In the genomic region with DNA sequence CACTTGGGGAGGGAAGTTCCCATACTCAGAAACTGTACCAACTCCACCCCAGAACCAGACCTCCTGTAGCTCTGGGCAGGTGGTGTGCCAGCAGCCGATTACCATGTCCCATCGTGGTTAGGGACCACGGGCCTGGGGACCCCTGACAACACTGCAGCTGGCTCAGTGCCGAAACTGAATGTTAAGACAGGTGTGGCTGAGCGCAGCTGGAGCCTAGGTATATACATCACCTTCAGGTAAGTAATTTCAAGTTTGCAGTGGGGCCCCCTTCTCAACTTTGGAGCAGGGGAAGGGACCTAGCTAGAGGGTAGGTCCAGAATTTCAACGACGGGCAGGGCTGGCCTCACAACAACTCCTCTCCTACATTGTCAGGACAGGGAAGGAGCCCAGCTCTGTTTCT, we compare ENCODE assay signal across 30 cellular contexts. TPM values are rescaled to one million over a fixed set of nuclear protein-coding genes. Genes with fewer than 3 reads are reported as not detected.
DNase-seq lines count a peak whose midpoint lies in the region; ATAC-seq lines count a peak whose summit lies in the region.
"Had no signal": no experiment of that assay in that cellular context is flagged by ENCODE, and none has a peak within 500 bp of the region (broad histone marks: within the 10 kb centered on the region; RNA-seq: fewer than 3 reads in every experiment).

No MANE protein-coding gene starts in this region.

- H3K27me3 Mint-ChIP-seq in activated T-helper 17 cell treated with anti-CD3 and anti-CD28 coated beads, Interleukin-2, amount 50 U/mL, for 72 hours, result no peaks in the 10 kb centered on the region
- no peaks in the 10 kb centered on the region for H3K27me3 Mint-ChIP-seq in naive thymus-derived CD8-positive, alpha-beta T cell
- H3K27me3 Mint-ChIP-seq: activated CD4-positive, alpha-beta T cell treated with anti-CD3 and anti-CD28 coated beads, Interleukin-2, amount 10 ng/mL, durations not matched to agents 7 days and 5 days; activated naive CD4-positive, alpha-beta T cell treated with anti-CD3 and anti-CD28 coated beads, Interleukin-2, amount 50 U/mL, for 24 hours; CD8-positive, alpha-beta memory T cell; natural killer cell treated with Interleukin-12 subunit alpha and Interleukin-12 subunit beta and Interleukin-15 and Interleukin-18, amount 100 ng/mL, for 72 hours had no signal

- H3K79me2 ChIP-seq in ACC112 (ENCODE audit: control insufficient read depth, insufficient read depth, low read length, unreplicated experiment), result no peaks in the 10 kb centered on the region
- H3K79me2 ChIP-seq: parathyroid adenoma had no signal

- H3K36me3 Mint-ChIP-seq in activated T-helper 17 cell treated with anti-CD3 and anti-CD28 coated beads, Interleukin-2, amount 50 U/mL, for 72 hours (ENCODE audit: low read depth), result peaks cover 51% of the 10 kb centered on the region
- peaks cover 0 to 43% (median 13%) of the 10 kb centered on the region in 3 donors for H3K36me3 Mint-ChIP-seq in naive thymus-derived CD8-positive, alpha-beta T cell

- no peaks in the 10 kb centered on the region; the same call in none of the 2 replicates for H3K36me3 ChIP-seq in ACC112 (ENCODE audit: insufficient read depth, low read length)

- H3K4me3 ChIP-seq in ACC112 (ENCODE audit: low read depth, low read length), result no peak overlapping the region
- H3K4me3 ChIP-seq: gastrocnemius medialis, left ventricle myocardium inferior, right lobe of liver, upper lobe of left lung had no signal

- H3K4me1 Mint-ChIP-seq in activated T-helper 17 cell treated with anti-CD3 and anti-CD28 coated beads, Interleukin-2, amount 50 U/mL, for 72 hours, result peaks cover 7% of the 10 kb centered on the region
- peaks cover 0 to 6% (median 5%) of the 10 kb centered on the region in 4 donors for H3K4me1 Mint-ChIP-seq in naive thymus-derived CD8-positive, alpha-beta T cell
- H3K4me1 Mint-ChIP-seq: activated naive CD4-positive, alpha-beta T cell treated with anti-CD3 and anti-CD28 coated beads, Interleukin-2, amount 50 U/mL, for 24 hours; immature natural killer cell; mesothelial cell of epicardium had no signal

- no peaks in the 10 kb centered on the region for H3K27me3 ChIP-seq in ACC112 (ENCODE audit: insufficient read depth, low read length)
- H3K27me3 ChIP-seq: gastrocnemius medialis, right lobe of liver, upper lobe of left lung had no signal

- H3K27ac Mint-ChIP-seq in activated T-helper 17 cell treated with anti-CD3 and anti-CD28 coated beads, Interleukin-2, amount 50 U/mL, for 72 hours, result peak overlapping the region; percentile 33
- H3K27ac Mint-ChIP-seq in naive thymus-derived CD8-positive, alpha-beta T cell, result peak overlapping the region in 3 of 10 donors; percentile 8 to 48 (median 36)
- H3K27ac Mint-ChIP-seq: mesothelial cell of epicardium; natural killer cell treated with Interleukin-12 subunit alpha and Interleukin-12 subunit beta and Interleukin-15 and Interleukin-18, amount 100 ng/mL, for 72 hours; T-helper 2 cell treated with Interferon-gamma antibody and Interleukin-4, amounts not matched to agents 5 μg/mL and 100 μg/mL, for 36 hours had no signal

- intact Hi-C loops in sciatic nerve (cut with DNase I), result no loop called here

- POLR2A ChIA-PET in naive thymus-derived CD8-positive, alpha-beta T cell (lab: Charles Lee), result interaction anchor here (0.6 kb wide), 1 partner anchor 1800 kb away, joined by 7 read pairs; a partner anchor contains a TSS

- H3K4me3 Mint-ChIP-seq in activated T-helper 17 cell treated with anti-CD3 and anti-CD28 coated beads, Interleukin-2, amount 50 U/mL, for 72 hours, result no peak overlapping the region
- H3K4me3 Mint-ChIP-seq in naive thymus-derived CD8-positive, alpha-beta T cell, result no peak overlapping the region
- H3K4me3 Mint-ChIP-seq: activated CD4-positive, alpha-beta T cell treated with anti-CD3 and anti-CD28 coated beads, Interleukin-2, amount 10 ng/mL, durations not matched to agents 7 days and 5 days; activated naive CD4-positive, alpha-beta T cell treated with anti-CD3 and anti-CD28 coated beads, Interleukin-2, amount 50 U/mL, for 24 hours; immature natural killer cell; mesothelial cell of epicardium; natural killer cell treated with Interleukin-12 subunit alpha and Interleukin-12 subunit beta and Interleukin-15 and Interleukin-18, amount 100 ng/mL, for 72 hours; T-helper 2 cell treated with Interferon-gamma antibody and Interleukin-4, amounts not matched to agents 5 μg/mL and 100 μg/mL, for 36 hours had no signal

- no peak overlapping the region for H2AFZ ChIP-seq in ACC112 (ENCODE audit: low read length, unreplicated experiment)
- H2AFZ ChIP-seq: parathyroid adenoma had no signal

- peaks cover 34% of the 10 kb centered on the region for H3K4me1 ChIP-seq in ACC112 (ENCODE audit: control insufficient read depth, insufficient read depth, low read length, unreplicated experiment)
- H3K4me1 ChIP-seq: parathyroid adenoma, right lobe of liver had no signal

- H3K27ac ChIP-seq in ACC112 (ENCODE audit: low read depth, low read length), result peak overlapping the region; percentile 90; the same call in 1 of the 2 replicates
- H3K27ac ChIP-seq: left ventricle myocardium inferior, parathyroid adenoma, right lobe of liver, upper lobe of left lung, VCaP had no signal

- H3K9me3 Mint-ChIP-seq in activated T-helper 17 cell treated with anti-CD3 and anti-CD28 coated beads, Interleukin-2, amount 50 U/mL, for 72 hours, result no peaks in the 10 kb centered on the region
- no peaks in the 10 kb centered on the region for H3K9me3 Mint-ChIP-seq in naive thymus-derived CD8-positive, alpha-beta T cell
- H3K9me3 Mint-ChIP-seq: activated CD4-positive, alpha-beta T cell treated with anti-CD3 and anti-CD28 coated beads, Interleukin-2, amount 10 ng/mL, durations not matched to agents 7 days and 5 days; activated naive CD4-positive, alpha-beta T cell treated with anti-CD3 and anti-CD28 coated beads, Interleukin-2, amount 50 U/mL, for 24 hours; CD8-positive, alpha-beta memory T cell; immature natural killer cell; mesothelial cell of epicardium; natural killer cell treated with Interleukin-12 subunit alpha and Interleukin-12 subunit beta and Interleukin-15 and Interleukin-18, amount 100 ng/mL, for 72 hours; T-helper 2 cell treated with Interferon-gamma antibody and Interleukin-4, amounts not matched to agents 5 μg/mL and 100 μg/mL, for 36 hours had no signal

- ATAC-seq in activated T-helper 17 cell treated with anti-CD3 and anti-CD28 coated beads, Interleukin-2, amount 50 U/mL, for 72 hours (replicated peaks), result no peak
- ATAC-seq in sciatic nerve, result peak; percentile 14
- no peak for ATAC-seq in naive thymus-derived CD8-positive, alpha-beta T cell
- no peak for ATAC-seq in GM18517 (IDR thresholded peaks at IDR 0.05; ENCODE audit: unreplicated experiment)

- DNase-seq in fibroblast of peridontal ligament (ENCODE audit: extremely low read depth), result peak; percentile 5
- DNase-seq in sciatic nerve (ENCODE audit: low spot score), result no peak
- DNase-seq in naive thymus-derived CD8-positive, alpha-beta T cell, result no peak
- no peak for DNase-seq in cerebellar cortex (ENCODE audit: low spot score)
- DNase-seq in D341Med (ENCODE audit: low spot score), result no peak
- DNase-seq: activated CD4-positive, alpha-beta T cell treated with anti-CD3 and anti-CD28 coated beads, Interleukin-2, amount 10 ng/mL, durations not matched to agents 7 days and 5 days; anterior cingulate cortex; caudate nucleus; DMS53; gastrocnemius medialis; hippocampal formation; immature natural killer cell; Karpas-422; left ventricle myocardium inferior; MV-4-11; NCI-H1694 treated with DMSO at 0.1 percent for 48 hours; NCI-H2171 treated with DMSO at 0.1 percent for 48 hours; NCI-H524; right lobe of liver; upper lobe of left lung had no signal

RNA-seq across cellular contexts. Expression of a gene that starts 20.7 kb away (rescaled TPM):
- 10 to 100 TPM; 41.1 to 44.1 TPM for total RNA-seq in activated T-helper 17 cell treated with anti-CD3 and anti-CD28 coated beads, Interleukin-2, amount 50 U/mL, for 72 hours
- total RNA-seq in sciatic nerve, result 49.0 TPM
- total RNA-seq in naive thymus-derived CD8-positive, alpha-beta T cell, result 10 to 100 TPM; 35.2 to 36.6 TPM
- polyA plus RNA-seq in naive thymus-derived CD8-positive, alpha-beta T cell, result 10 to 100 TPM; 12.7 to 21.0 (median 17.7) TPM
